Comparison of ENCODE assay signal across 1 cellular context in the genomic region with DNA sequence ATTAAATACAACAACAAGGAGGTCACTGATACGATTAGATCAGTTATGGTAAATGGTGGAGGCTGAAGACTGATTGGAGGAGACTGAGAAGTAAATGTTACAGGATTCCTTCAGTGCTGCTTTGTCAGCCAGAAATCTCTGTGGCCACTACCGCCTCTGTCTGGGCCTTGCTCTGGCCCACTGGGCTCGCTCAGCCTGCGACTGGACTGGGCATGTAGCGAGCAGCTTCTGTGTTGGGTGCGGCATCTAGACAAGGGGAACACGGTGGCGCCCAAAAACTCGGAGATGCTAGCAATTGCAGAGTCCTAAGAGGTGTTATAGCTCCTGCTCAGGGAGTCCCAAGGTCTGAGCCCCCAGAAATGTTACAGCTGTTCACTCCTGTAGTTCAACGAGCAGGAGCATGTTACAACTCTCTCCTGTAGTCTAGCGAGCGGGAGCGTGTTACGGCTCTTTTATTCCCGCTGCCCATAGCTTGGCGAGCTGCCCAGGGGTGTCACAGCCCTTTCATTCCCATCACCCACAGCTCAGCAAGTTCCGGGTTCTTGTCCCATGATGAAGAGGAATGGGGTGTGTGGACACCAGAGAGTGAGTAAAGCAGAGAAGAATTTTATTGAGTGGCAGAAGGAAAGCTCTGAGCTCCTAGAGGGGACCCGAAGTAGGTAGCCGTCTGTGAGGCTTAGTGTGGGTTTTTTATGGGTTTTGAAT.
TF ChIP-seq lines count a peak whose summit lies in the region.

No MANE protein-coding gene starts in this region.

TF ChIP-seq in H1, 55 proteins besides CTCF, POLR2A, EP300 and RAD21:
- TF ChIP-seq SRF (IDR thresholded peaks at IDR 0.05; ENCODE audit: low read depth, low read length) (no peak), SIRT6 (IDR thresholded peaks at IDR 0.05; ENCODE audit: low read length) (no peak), NRF1 (IDR thresholded peaks at IDR 0.05; ENCODE audit: low read depth, low read length) (no peak)
TF ChIP-seq in H1: peak in this region for 0.
